18 cellular contexts compared by ENCODE assay signal in genomic region chr16:84330685-84331050, GRCh38. TPM values are rescaled to one million over a fixed set of nuclear protein-coding genes. Genes with fewer than 3 reads are reported as not detected.
DNase-seq lines count a peak whose midpoint lies in the region; ATAC-seq and TF ChIP-seq lines count a peak whose summit lies in the region.
"Had no signal": no experiment of that assay in that cellular context is flagged by ENCODE, and none has a peak within 500 bp of the region (broad histone marks: within the 10 kb centered on the region; RNA-seq: fewer than 3 reads in every experiment).

No MANE protein-coding gene starts in this region.

- DNase-seq in GM23338 (ENCODE audit: low spot score) (no peak), WTC11 (ENCODE audit: low spot score) (no peak), endodermal cell (peak; percentile 41), upper lobe of right lung (peak; percentile 46), A673 (ENCODE audit: low spot score) (no peak)
- DNase-seq: 8988T; C1 segment of cervical spinal cord; Caco-2; CD4-positive, CD25-positive, alpha-beta regulatory T cell; CD8-positive, alpha-beta T cell; DMS153; DND-41; GOT3 had no signal

- no peaks in the 10 kb centered on the region for H3K79me2 ChIP-seq in GM23338 (replicated peaks; ENCODE audit: insufficient read depth)

- peaks cover 6% of the 10 kb centered on the region for H3K4me1 Mint-ChIP-seq in GM23338
- peaks cover 8% of the 10 kb centered on the region for H3K4me1 Mint-ChIP-seq in WTC11
- peaks cover 6% of the 10 kb centered on the region for H3K4me1 Mint-ChIP-seq in endodermal cell
- H3K4me1 Mint-ChIP-seq: CD4-positive, CD25-positive, alpha-beta regulatory T cell had no signal

- H3K9ac ChIP-seq in endodermal cell (ENCODE audit: extremely low read depth, low read length, poor library complexity, severe bottlenecking): no peak overlapping the region

- H3K9me3 ChIP-seq in endodermal cell (ENCODE audit: control insufficient read depth, low read length) (no peaks in the 10 kb centered on the region), upper lobe of right lung (no peaks in the 10 kb centered on the region), A673 (ENCODE audit: low read depth, low read length, poor library complexity, severe bottlenecking) (no peaks in the 10 kb centered on the region)
- H3K9me3 ChIP-seq: Caco-2, HAP-1 had no signal

- POLR2A ChIA-PET in WTC11 (lab: Charles Lee) (no interaction called here), A673 (lab: Charles Lee; ENCODE audit: low non-redundant PET) (no interaction called here)

- H3F3A ChIP-seq in GM23338 (replicated peaks; ENCODE audit: low read depth): no peaks in the 10 kb centered on the region

- H3K9me3 Mint-ChIP-seq in GM23338 (no peaks in the 10 kb centered on the region), WTC11 (no peaks in the 10 kb centered on the region), endodermal cell (no peaks in the 10 kb centered on the region)

- H3K4me2 ChIP-seq in GM23338: no peak overlapping the region
- H3K4me2 ChIP-seq: A549 had no signal

- H3K27me3 Mint-ChIP-seq in GM23338 (ENCODE audit: insufficient read depth, low read depth, poor library complexity): peaks cover 2% of the 10 kb centered on the region
- no peaks in the 10 kb centered on the region for H3K27me3 Mint-ChIP-seq in WTC11 (ENCODE audit: low read depth)
- peaks cover 1% of the 10 kb centered on the region for H3K27me3 Mint-ChIP-seq in endodermal cell (ENCODE audit: insufficient read depth)
- H3K27me3 Mint-ChIP-seq: CD4-positive, CD25-positive, alpha-beta regulatory T cell had no signal

- peak; percentile 34 for ATAC-seq in GM23338
- ATAC-seq in WTC11: no peak
- ATAC-seq in upper lobe of right lung: no peak
- no peak for ATAC-seq in HG02885 (IDR thresholded peaks at IDR 0.05; ENCODE audit: poor library complexity, unreplicated experiment)
- no peak for ATAC-seq in GM21360 (IDR thresholded peaks at IDR 0.05; ENCODE audit: unreplicated experiment)
- ATAC-seq: A549; CD8-positive, alpha-beta T cell had no signal

- 87% methylated on average over 5 of the region's 5 CpGs; no CpG with 5 or more reads in 1 of the 2 experiments for WGBS in endodermal cell (ENCODE audit: insufficient coverage in 1 of 2, insufficient read length in 1 of 2), 2 experiments

- H2AFZ ChIP-seq in GM23338: no peak overlapping the region

- TF ChIP-seq CTCF in GM23338 (conservative IDR thresholded peaks at IDR 0.05; ENCODE audit: low read depth in 2 of 2) (no peak), WTC11 (IDR thresholded peaks at IDR 0.05) (no peak), endodermal cell (conservative IDR thresholded peaks at IDR 0.05) (no peak), upper lobe of right lung (IDR thresholded peaks at IDR 0.05) (no peak), A673 (conservative IDR thresholded peaks at IDR 0.05; ENCODE audit: low read depth, low read length) (no peak)

- intact Hi-C loops in upper lobe of right lung (cut with DNase I): no loop called here
- intact Hi-C loops in A673 (cut with micrococcal nuclease; ENCODE audit: unreplicated experiment): no loop called here

- no peaks in the 10 kb centered on the region for H3K27me3 ChIP-seq in GM23338 (ENCODE audit: insufficient read depth)
- no peaks in the 10 kb centered on the region for H3K27me3 ChIP-seq in endodermal cell (ENCODE audit: control insufficient read depth, insufficient read depth, low read length, poor library complexity, severe bottlenecking)
- no peaks in the 10 kb centered on the region for H3K27me3 ChIP-seq in upper lobe of right lung
- no peaks in the 10 kb centered on the region for H3K27me3 ChIP-seq in A673 (replicated peaks; ENCODE audit: insufficient read depth, low read depth, low read length, poor library complexity)

- CTCF ChIA-PET in WTC11 (lab: Charles Lee) (no interaction called here), A673 (lab: Charles Lee) (no interaction called here)

- H3K27ac Mint-ChIP-seq in GM23338 (no peak overlapping the region), WTC11 (no peak overlapping the region), endodermal cell (no peak overlapping the region)
- H3K27ac Mint-ChIP-seq: CD4-positive, CD25-positive, alpha-beta regulatory T cell; CD8-positive, alpha-beta T cell had no signal

- H3K36me3 ChIP-seq in GM23338 (ENCODE audit: insufficient read depth): no peaks in the 10 kb centered on the region
- no peaks in the 10 kb centered on the region for H3K36me3 ChIP-seq in endodermal cell (ENCODE audit: control insufficient read depth, insufficient read depth, low read length)
- H3K36me3 ChIP-seq in upper lobe of right lung: no peaks in the 10 kb centered on the region
- H3K36me3 ChIP-seq in A673 (ENCODE audit: insufficient read depth, low read length, poor library complexity, severe bottlenecking): no peaks in the 10 kb centered on the region
- H3K36me3 ChIP-seq: HAP-1 had no signal

- H3K27ac ChIP-seq in GM23338 (ENCODE audit: low read depth) (no peak overlapping the region), endodermal cell (ENCODE audit: low read depth, low read length) (no peak overlapping the region), upper lobe of right lung (no peak overlapping the region), A673 (ENCODE audit: low read depth, low read length, poor library complexity, severe bottlenecking) (no peak overlapping the region)
- H3K27ac ChIP-seq: A549 had no signal

- H3K4me3 Mint-ChIP-seq in GM23338 (no peak overlapping the region), WTC11 (no peak overlapping the region), endodermal cell (no peak overlapping the region)
- H3K4me3 Mint-ChIP-seq: CD4-positive, CD25-positive, alpha-beta regulatory T cell; CD8-positive, alpha-beta T cell had no signal

- H3K4me3 ChIP-seq in GM23338: no peak overlapping the region
- no peak overlapping the region for H3K4me3 ChIP-seq in endodermal cell (ENCODE audit: low read length)
- H3K4me3 ChIP-seq in upper lobe of right lung: no peak overlapping the region
- H3K4me3 ChIP-seq in A673 (ENCODE audit: low read depth, low read length, poor library complexity, severe bottlenecking): no peak overlapping the region
- H3K4me3 ChIP-seq: A549, HAP-1 had no signal

- BruUV-seq in A673 (replicated peaks; lab: Mats Ljungman, UMichigan): no TSS peak

- H3K36me3 Mint-ChIP-seq in GM23338 (ENCODE audit: low read depth) (no peaks in the 10 kb centered on the region), WTC11 (no peaks in the 10 kb centered on the region), endodermal cell (ENCODE audit: low read depth) (no peaks in the 10 kb centered on the region)
- H3K36me3 Mint-ChIP-seq: CD4-positive, CD25-positive, alpha-beta regulatory T cell; CD8-positive, alpha-beta T cell had no signal

- H3K4me1 ChIP-seq in GM23338 (ENCODE audit: insufficient read depth): no peaks in the 10 kb centered on the region
- H3K4me1 ChIP-seq in endodermal cell (ENCODE audit: control insufficient read depth, insufficient read depth, low read length): no peaks in the 10 kb centered on the region
- no peaks in the 10 kb centered on the region for H3K4me1 ChIP-seq in upper lobe of right lung
- no peaks in the 10 kb centered on the region for H3K4me1 ChIP-seq in A673 (ENCODE audit: insufficient read depth, low read length, poor library complexity, severe bottlenecking)
- H3K4me1 ChIP-seq: A549, Caco-2, HAP-1 had no signal

- H4K20me1 ChIP-seq in GM23338 (replicated peaks; ENCODE audit: insufficient read depth): no peaks in the 10 kb centered on the region

- no peaks in the 10 kb centered on the region for H3K9me2 ChIP-seq in GM23338 (ENCODE audit: insufficient read depth)

TF ChIP-seq in GM23338, 12 proteins besides CTCF, POLR2A, EP300 and RAD21:
- TF ChIP-seq NANOG (IDR thresholded peaks at IDR 0.05; ENCODE audit: borderline replicate concordance) (no peak), ZNF331 (CRISPR knock-in tag; IDR thresholded peaks at IDR 0.05; ENCODE audit: low read depth) (no peak), CREB1 (CRISPR knock-in tag; IDR thresholded peaks at IDR 0.05; ENCODE audit: low read depth) (no peak)
TF ChIP-seq in GM23338: peak in this region for 0.

TF ChIP-seq in WTC11, 78 proteins besides CTCF, POLR2A, EP300 and RAD21 (continues in another document):
- TF ChIP-seq, protein P1, sequence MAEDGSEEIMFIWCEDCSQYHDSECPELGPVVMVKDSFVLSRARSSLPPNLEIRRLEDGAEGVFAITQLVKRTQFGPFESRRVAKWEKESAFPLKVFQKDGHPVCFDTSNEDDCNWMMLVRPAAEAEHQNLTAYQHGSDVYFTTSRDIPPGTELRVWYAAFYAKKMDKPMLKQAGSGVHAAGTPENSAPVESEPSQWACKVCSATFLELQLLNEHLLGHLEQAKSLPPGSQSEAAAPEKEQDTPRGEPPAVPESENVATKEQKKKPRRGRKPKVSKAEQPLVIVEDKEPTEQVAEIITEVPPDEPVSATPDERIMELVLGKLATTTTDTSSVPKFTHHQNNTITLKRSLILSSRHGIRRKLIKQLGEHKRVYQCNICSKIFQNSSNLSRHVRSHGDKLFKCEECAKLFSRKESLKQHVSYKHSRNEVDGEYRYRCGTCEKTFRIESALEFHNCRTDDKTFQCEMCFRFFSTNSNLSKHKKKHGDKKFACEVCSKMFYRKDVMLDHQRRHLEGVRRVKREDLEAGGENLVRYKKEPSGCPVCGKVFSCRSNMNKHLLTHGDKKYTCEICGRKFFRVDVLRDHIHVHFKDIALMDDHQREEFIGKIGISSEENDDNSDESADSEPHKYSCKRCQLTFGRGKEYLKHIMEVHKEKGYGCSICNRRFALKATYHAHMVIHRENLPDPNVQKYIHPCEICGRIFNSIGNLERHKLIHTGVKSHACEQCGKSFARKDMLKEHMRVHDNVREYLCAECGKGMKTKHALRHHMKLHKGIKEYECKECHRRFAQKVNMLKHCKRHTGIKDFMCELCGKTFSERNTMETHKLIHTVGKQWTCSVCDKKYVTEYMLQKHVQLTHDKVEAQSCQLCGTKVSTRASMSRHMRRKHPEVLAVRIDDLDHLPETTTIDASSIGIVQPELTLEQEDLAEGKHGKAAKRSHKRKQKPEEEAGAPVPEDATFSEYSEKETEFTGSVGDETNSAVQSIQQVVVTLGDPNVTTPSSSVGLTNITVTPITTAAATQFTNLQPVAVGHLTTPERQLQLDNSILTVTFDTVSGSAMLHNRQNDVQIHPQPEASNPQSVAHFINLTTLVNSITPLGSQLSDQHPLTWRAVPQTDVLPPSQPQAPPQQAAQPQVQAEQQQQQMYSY (CRISPR knock-in tag; IDR thresholded peaks at IDR 0.05): peak; percentile 44

RNA-seq across cellular contexts. Expression of gene WFDC1, which starts 36.0 kb away (rescaled TPM):
- total RNA-seq in GM23338 (2014; rRNA removed; shearing (Covaris generic)): 0.43 and 0.76 TPM in 2 replicates
- 0.70 and 0.95 TPM in 2 replicates for polyA plus RNA-seq in GM23338 (2016; fragmentation: Nextera tagmentation; extraction: Ambion mirVana)
- total RNA-seq in WTC11 (2021): 0.32 to 0.50 TPM (median 0.41 TPM) in 3 replicates
- under 1 TPM in 1 of 2 donors, not detected in 1; 0.15 TPM for total RNA-seq in endodermal cell
- 0.89 TPM for polyA plus RNA-seq in endodermal cell (2013, experiment 1 of 2)
- 0.99 TPM for polyA plus RNA-seq in endodermal cell (2013, experiment 2 of 2)
- total RNA-seq in upper lobe of right lung: 26.0 TPM
- not detected in 2 replicates for total RNA-seq in A673 (2021)
- total RNA-seq: Caco-2; CD4-positive, CD25-positive, alpha-beta regulatory T cell; CD8-positive, alpha-beta T cell had no signal
- polyA plus RNA-seq: A549; CD4-positive, CD25-positive, alpha-beta regulatory T cell had no signal

RNA-seq across cellular contexts. Expression of gene ATP2C2, which starts 37.7 kb away (rescaled TPM):
- 2.1 and 2.3 TPM in 2 replicates for total RNA-seq in GM23338 (2014; rRNA removed; shearing (Covaris generic))
- polyA plus RNA-seq in GM23338 (2016; fragmentation: Nextera tagmentation; extraction: Ambion mirVana): 2.1 and 2.9 TPM in 2 replicates
- 2.4 to 4.3 TPM (median 2.8 TPM) in 3 replicates for total RNA-seq in WTC11 (2021)
- 1 to 10 TPM; 2.0 to 2.6 TPM for total RNA-seq in endodermal cell
- 0.71 TPM for polyA plus RNA-seq in endodermal cell (2013, experiment 1 of 2)
- 0.87 TPM for polyA plus RNA-seq in endodermal cell (2013, experiment 2 of 2)
- 48.9 TPM for total RNA-seq in upper lobe of right lung
- total RNA-seq in A673 (2021): not detected in 2 replicates
- total RNA-seq: CD4-positive, CD25-positive, alpha-beta regulatory T cell; CD8-positive, alpha-beta T cell had no signal
- polyA plus RNA-seq: BJ had no signal

Comparison
In these comparisons a context has a peak if more than half of its experiments do, and no peak if none do; other contexts are left out.
1. DNase-seq: peak in endodermal cell (single experiment) and upper lobe of right lung (single experiment); none in GM23338 (single experiment), WTC11 (single experiment) and A673 (single experiment).
2. RNA of gene WFDC1, which starts 36.0 kb away (total RNA-seq): 26.0 TPM in upper lobe of right lung (single experiment); 0.43 to 0.76 TPM in GM23338, 0.32 to 0.50 TPM in WTC11, 0.15 TPM in endodermal cell and not detected in A673; every median in the first group is over 10 times any median in the second.